ENCODE assay signal across 18 cellular contexts in the genomic region with DNA sequence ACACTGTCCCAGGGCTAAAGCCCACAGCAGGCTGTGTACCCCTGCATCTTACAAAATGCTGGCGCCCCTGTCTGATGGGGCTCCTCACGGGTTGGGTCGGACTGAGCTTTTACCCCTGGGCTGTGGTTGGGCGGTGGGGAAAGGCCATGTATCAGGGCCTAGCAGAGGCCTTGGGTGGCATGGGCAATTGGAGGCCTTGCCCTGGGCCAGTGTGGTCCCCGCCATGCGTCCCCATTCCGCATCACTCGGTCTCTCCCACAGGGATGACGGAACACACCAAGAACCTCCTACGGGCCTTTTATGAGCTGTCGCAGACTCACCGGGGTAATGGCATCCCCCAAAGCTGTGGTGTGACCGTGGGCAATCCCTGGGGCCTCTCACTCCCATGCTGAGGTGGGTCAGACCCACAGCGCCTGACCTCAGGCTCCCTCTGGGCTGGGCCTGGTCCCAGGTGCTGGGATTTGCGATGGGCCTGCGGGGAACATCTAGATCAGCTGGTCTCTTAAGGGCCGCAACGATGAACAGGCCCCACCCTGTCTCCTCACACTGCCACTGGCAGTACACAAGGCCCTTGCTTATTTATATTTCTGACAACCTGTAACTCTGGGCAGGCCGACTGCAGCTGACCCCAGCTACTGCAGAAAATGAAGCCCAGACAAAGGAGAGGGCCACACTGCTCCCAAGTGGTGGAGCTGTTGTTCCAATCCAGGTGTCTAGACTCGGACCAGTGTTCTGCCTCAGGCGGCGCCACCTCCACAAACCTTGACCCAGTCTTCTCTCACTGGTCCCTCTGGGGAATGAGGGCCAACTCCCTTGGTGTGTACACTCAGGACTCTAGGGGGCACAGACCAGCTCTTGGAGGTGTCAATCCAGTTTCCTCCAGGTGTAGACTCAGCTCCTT. TPM values are rescaled to one million over a fixed set of nuclear protein-coding genes. Genes with fewer than 3 reads are reported as not detected.
A peak's percentile ranks its signal among the peaks of the same experiment; 100 is the strongest.
DNase-seq lines count a peak whose midpoint lies in the region; ATAC-seq and TF ChIP-seq lines count a peak whose summit lies in the region.
"Had no signal": no experiment of that assay in that cellular context is flagged by ENCODE, and none has a peak within 500 bp of the region (broad histone marks: within the 10 kb centered on the region; RNA-seq: fewer than 3 reads in every experiment).

No MANE protein-coding gene starts in this region.

- no peaks in the 10 kb centered on the region for H3K9me2 ChIP-seq in OCI-LY7 (ENCODE audit: insufficient read depth, low read length)

- no TSS peak for BruUV-seq in OCI-LY7 (replicated peaks; lab: Mats Ljungman, UMichigan)

- intact Hi-C loops in left ventricle myocardium inferior (cut with micrococcal nuclease) (no loop called here), OCI-LY7 (cut with micrococcal nuclease; ENCODE audit: unreplicated experiment) (no loop called here)

- no peak for ATAC-seq in HG02642 (IDR thresholded peaks at IDR 0.05; ENCODE audit: poor library complexity, unreplicated experiment)

- no peaks in the 10 kb centered on the region for H4K20me1 ChIP-seq in osteoblast (ENCODE audit: insufficient read depth, low read length)
- H4K20me1 ChIP-seq in OCI-LY7 (ENCODE audit: insufficient read depth, low read length) = no peaks in the 10 kb centered on the region

- POLR2A ChIA-PET in OCI-LY7 (lab: Charles Lee) = no interaction called here

- CTCF ChIA-PET in OCI-LY7 (lab: Charles Lee; ENCODE audit: unreplicated experiment) = no interaction called here

- H3K27me3 ChIP-seq in cardiac muscle cell (no peaks in the 10 kb centered on the region), left ventricle myocardium inferior (ENCODE audit: low read depth) (no peaks in the 10 kb centered on the region), osteoblast (ENCODE audit: insufficient read depth, low read length) (no peaks in the 10 kb centered on the region)

- H3K4me3 ChIP-seq in cardiac muscle cell = no peak overlapping the region
- no peak overlapping the region for H3K4me3 ChIP-seq in left ventricle myocardium inferior
- H3K4me3 ChIP-seq in coronary artery = no peak overlapping the region
- H3K4me3 ChIP-seq in osteoblast (ENCODE audit: insufficient read depth, low read length) = no peak overlapping the region
- H3K4me3 ChIP-seq in OCI-LY7 (ENCODE audit: low read depth, low read length, poor library complexity, severe bottlenecking) = no peak overlapping the region
- H3K4me3 ChIP-seq: HAP-1, SK-N-MC had no signal

- TF ChIP-seq CTCF in cardiac muscle cell (IDR thresholded peaks at IDR 0.05; ENCODE audit: low read depth, low read length) (no peak), left ventricle myocardium inferior (IDR thresholded peaks at IDR 0.05; ENCODE audit: borderline replicate concordance) (no peak), coronary artery (IDR thresholded peaks at IDR 0.05) (no peak), osteoblast (IDR thresholded peaks at IDR 0.05; ENCODE audit: extremely low read depth, low read depth, low read length) (no peak), OCI-LY7 (conservative IDR thresholded peaks at IDR 0.05; ENCODE audit: low read length) (no peak)

- H3K27ac ChIP-seq in cardiac muscle cell = peak overlapping the region; percentile 86
- H3K27ac ChIP-seq in left ventricle myocardium inferior (replicated peaks) = no peak overlapping the region
- H3K27ac ChIP-seq in coronary artery = peak overlapping the region; percentile 95 to 99
- H3K27ac ChIP-seq in osteoblast (ENCODE audit: low read depth, low read length) = no peak overlapping the region
- no peak overlapping the region for H3K27ac ChIP-seq in OCI-LY7 (ENCODE audit: low read depth, low read length, poor library complexity, severe bottlenecking)
- H3K27ac ChIP-seq: C4-2B, SK-N-MC had no signal

- DNase-seq in cardiac muscle cell (ENCODE audit: low read depth in 1 of 2, low spot score in 1 of 2) (no peak), left ventricle myocardium inferior (no peak), coronary artery (ENCODE audit: low spot score) (no peak), osteoblast (ENCODE audit: insufficient read length, low spot score, missing footprints) (peak; percentile 80), OCI-LY7 (ENCODE audit: low spot score) (no peak), HK-2 (ENCODE audit: unreplicated experiment) (no peak)
- DNase-seq in activated CD4-positive, alpha-beta T cell treated with anti-CD3 and anti-CD28 coated beads for 48 hours = no peak
- DNase-seq: COR-L47, DMS53, NCI-H1436, NCI-H2081, NCI-H526, OCI-M1 had no signal

- H3K36me3 ChIP-seq in cardiac muscle cell = peaks cover 15% of the 10 kb centered on the region
- H3K36me3 ChIP-seq in left ventricle myocardium inferior = peaks cover 44% of the 10 kb centered on the region
- peaks cover 20% of the 10 kb centered on the region for H3K36me3 ChIP-seq in osteoblast (ENCODE audit: insufficient read depth, low read length)
- H3K36me3 ChIP-seq in OCI-LY7 (ENCODE audit: insufficient read depth, low read length) = no peaks in the 10 kb centered on the region

- H3K4me1 ChIP-seq in cardiac muscle cell (ENCODE audit: low read depth) (peaks cover 34% of the 10 kb centered on the region), left ventricle myocardium inferior (peaks cover 51% of the 10 kb centered on the region), osteoblast (ENCODE audit: insufficient read depth, low read length) (no peaks in the 10 kb centered on the region), OCI-LY7 (ENCODE audit: insufficient read depth, low read length, poor library complexity, severe bottlenecking) (no peaks in the 10 kb centered on the region)
- H3K4me1 ChIP-seq: HAP-1 had no signal

- H3K9me3 ChIP-seq in cardiac muscle cell (ENCODE audit: low read depth) (no peaks in the 10 kb centered on the region), left ventricle myocardium inferior (replicated peaks) (no peaks in the 10 kb centered on the region), osteoblast (ENCODE audit: low read depth, low read length) (no peaks in the 10 kb centered on the region), OCI-LY7 (ENCODE audit: low read length) (no peaks in the 10 kb centered on the region)
- H3K9me3 ChIP-seq: HAP-1 had no signal

- H3K4me2 ChIP-seq in osteoblast (ENCODE audit: insufficient read depth, low read length) (no peak overlapping the region), OCI-LY7 (ENCODE audit: low read length) (no peak overlapping the region)

- H2AFZ ChIP-seq in osteoblast (ENCODE audit: low read length) (no peak overlapping the region), OCI-LY7 (ENCODE audit: low read length) (no peak overlapping the region)

- H3K79me2 ChIP-seq in osteoblast (ENCODE audit: insufficient read depth, low read length) = no peaks in the 10 kb centered on the region
- no peaks in the 10 kb centered on the region for H3K79me2 ChIP-seq in OCI-LY7 (ENCODE audit: insufficient read depth, low read depth, low read length)

RNA-seq across cellular contexts. Expression of gene SLC16A8, which starts 12.3 kb away (rescaled TPM):
- 0.60 and 1.0 TPM in 2 replicates for total RNA-seq in cardiac muscle cell
- 1.7 and 3.7 TPM in 2 replicates for polyA plus RNA-seq in cardiac muscle cell
- not detected for total RNA-seq in left ventricle myocardium inferior
- not detected in 2 replicates for total RNA-seq in osteoblast
- not detected in 2 replicates for total RNA-seq in OCI-LY7 (2014; rRNA removed; shearing (Covaris generic))
- not detected in 2 replicates for total RNA-seq in OCI-LY7 (2022)
- total RNA-seq: A172 had no signal

RNA-seq across cellular contexts. Expression of gene PICK1, which starts 14.5 kb away (rescaled TPM):
- 57.8 and 62.4 TPM in 2 replicates for total RNA-seq in cardiac muscle cell
- 51.7 and 60.4 TPM in 2 replicates for polyA plus RNA-seq in cardiac muscle cell
- 21.1 TPM for total RNA-seq in left ventricle myocardium inferior
- 14.4 and 15.6 TPM in 2 replicates for total RNA-seq in osteoblast
- total RNA-seq in OCI-LY7 (2014; rRNA removed; shearing (Covaris generic)) = 19.2 and 28.5 TPM in 2 replicates
- total RNA-seq in OCI-LY7 (2022) = 23.8 and 25.6 TPM in 2 replicates

RNA-seq across cellular contexts. Expression of gene BAIAP2L2, which starts 38.8 kb away (rescaled TPM):
- total RNA-seq in cardiac muscle cell (2.3 and 2.8 TPM in 2 replicates), left ventricle myocardium inferior (0.16 TPM), osteoblast (0.88 and 1.1 TPM in 2 replicates), OCI-LY7 (2022) (1.9 and 2.4 TPM in 2 replicates)
- polyA plus RNA-seq in cardiac muscle cell = 1.2 and 1.3 TPM in 2 replicates
- 0.35 and 0.41 TPM in 2 replicates for total RNA-seq in OCI-LY7 (2014; rRNA removed; shearing (Covaris generic))
- total RNA-seq: A172 had no signal

Comparison
In these comparisons a context has a peak if more than half of its experiments do, and no peak if none do; other contexts are left out.
1. H3K27ac ChIP-seq: peak in cardiac muscle cell (single experiment) and coronary artery (2 of 2); none in left ventricle myocardium inferior (single experiment), osteoblast (single experiment) and OCI-LY7 (single experiment).